In genomic region chr9:98219364-98219716, GRCh38 we compare ENCODE assay signal across 26 cellular contexts. TPM values are rescaled to one million over a fixed set of nuclear protein-coding genes. Genes with fewer than 3 reads are reported as not detected.
DNase-seq lines count a peak whose midpoint lies in the region; ATAC-seq, FAIRE-seq and TF ChIP-seq lines count a peak whose summit lies in the region.
"Had no signal": no experiment of that assay in that cellular context is flagged by ENCODE, and none has a peak within 500 bp of the region (broad histone marks: within the 10 kb centered on the region; RNA-seq: fewer than 3 reads in every experiment).

No MANE protein-coding gene starts in this region.

- peak overlapping the region in 1 of 4 experiments; percentile 22; a peak in 1 of 7 replicates for H3K9ac ChIP-seq in H1 (replicated peaks in 1 of 4; ENCODE audit: extremely low read depth in 1 of 4, low read depth in 3 of 4, low read length in 3 of 4)
- H3K9ac ChIP-seq: BLaER1 had no signal

- H3K9me3 ChIP-seq in A549 (no peaks in the 10 kb centered on the region), H1 (ENCODE audit: insufficient read depth in 2 of 2, low read depth in 1 of 2, low read length in 1 of 2) (no peaks in the 10 kb centered on the region)
- H3K9me3 ChIP-seq: BLaER1, psoas muscle, transverse colon had no signal

- no peaks in the 10 kb centered on the region for H4K20me1 ChIP-seq in H1 (replicated peaks in 1 of 2; ENCODE audit: control insufficient read depth in 1 of 2, insufficient read depth in 2 of 2, low read length in 2 of 2)
- H4K20me1 ChIP-seq: BLaER1 had no signal

- H3K27ac Mint-ChIP-seq in mesothelial cell of epicardium, result peak overlapping the region; percentile 77
- H3K27ac Mint-ChIP-seq: activated CD8-positive, alpha-beta T cell treated with anti-CD3 and anti-CD28 coated beads, Interleukin-2, amount 10 ng/mL, durations not matched to agents 7 days and 5 days had no signal

- no peak overlapping the region for H3K18ac ChIP-seq in H1 (ENCODE audit: extremely low read depth, low read length)

- CTCF ChIA-PET in A549 (lab: Yijun Ruan, JAX), result interaction anchor here (2.6 to 10.5 kb wide), 3 partner anchors 10 to 44 kb away, joined by 7 to 53 read pairs (median 47); no protein-coding TSS in a partner anchor
- CTCF ChIA-PET in H1 (lab: Charles Lee; ENCODE audit: partially characterized antibody), result interaction anchor here (0.6 to 7.6 kb wide), 8 partner anchors 8 to 382 kb away, joined by 3 to 62 read pairs (median 6); partner anchors contain the start of gene CORO2A

- DNase-seq in A549 (ENCODE audit: low read depth in 1 of 2, low spot score in 1 of 2) (peak in 1 of 2 experiments; percentile 55), NCI-H2029 (lab: John Stamatoyannopoulos, UW) (peak; percentile 57), H1 (ENCODE audit: low read depth in 1 of 2, low spot score in 2 of 2) (no peak), mesothelial cell of epicardium (ENCODE audit: low spot score in 2 of 2, unreplicated experiment in 2 of 2) (no peak), NOMO-1 treated with dmso at 0.1 percent for 144 hours (lab: John Stamatoyannopoulos, UW; ENCODE audit: unreplicated experiment) (no peak), coronary artery (ENCODE audit: low spot score) (no peak), GF-D8 (lab: John Stamatoyannopoulos, UW) (no peak)
- no peak for DNase-seq in stimulated activated CD4-positive, alpha-beta T cell treated with anti-CD3 and anti-CD28 coated beads, Interleukin-4, amount 100 ng/mL, for 24 hours
- DNase-seq: activated CD4-positive, CD25-positive, alpha-beta regulatory T cell treated with anti-CD3 and anti-CD28 coated beads, Interleukin-2, amount 50 U/mL, for 72 hours; activated CD8-positive, alpha-beta T cell treated with anti-CD3 and anti-CD28 coated beads, Interleukin-2, amount 10 ng/mL, durations not matched to agents 7 days and 5 days; activated naive CD4-positive, alpha-beta T cell; activated T-cell treated with anti-CD3 and anti-CD28 coated beads, Interleukin-2, amount 50 U/mL, for 1 hour; amygdala; caudate nucleus; effector memory CD4-positive, alpha-beta T cell; left cardiac atrium; NCI-H1092 treated with DMSO at 0.1 percent for 48 hours; NCI-H524 treated with DMSO at 0.1 percent for 48 hours; stimulated activated CD4-positive, alpha-beta T cell treated with anti-CD3 and anti-CD28 coated beads, Interleukin-2, amount 100 ng/mL, for 48 hours; stimulated activated naive CD8-positive, alpha-beta T cell treated with anti-CD3 and anti-CD28 coated beads, Interleukin-15, Interleukin-2, amounts not matched to agents 100 U/mL and 50 U/mL, for 24 hours; transverse colon had no signal

- FAIRE-seq in A549 (lab: Jason Lieb, UNC) (no peak), H1 (lab: Jason Lieb, UNC) (no peak)
- FAIRE-seq: D721Med, G401.6 had no signal

- H3K4me1 ChIP-seq in A549 (peaks cover 40% of the 10 kb centered on the region), H1 (replicated peaks in 1 of 4; ENCODE audit: control insufficient read depth in 3 of 4, insufficient read depth in 4 of 4, low read length in 3 of 4) (peaks cover 8 to 28% (median 17%) of the 10 kb centered on the region in 4 experiments)
- H3K4me1 ChIP-seq: BLaER1, psoas muscle had no signal

- H3K23me2 ChIP-seq in H1 (ENCODE audit: low read depth, low read length), result no peaks in the 10 kb centered on the region

- H4K5ac ChIP-seq in H1 (ENCODE audit: insufficient read length, low read depth, low read length), result no peak overlapping the region

- WGBS in A549 (ENCODE audit: missing lambda C conversion rate), result 45% methylated on average over 7 of the region's 7 CpGs
- WGBS in H1 (ENCODE audit: extremely low coverage in 1 of 2, insufficient coverage in 1 of 2, insufficient read length in 1 of 2, insufficient replicate concordance in 2 of 2, low coverage in 1 of 2, low lambda C conversion rate in 2 of 2, missing lambda C conversion rate in 1 of 2), 2 experiments, result 77% methylated on average over 7 of the region's 7 CpGs; no CpG with 5 or more reads in 1 of the 2 experiments

- peaks cover 0 to 3% (median 0%) of the 10 kb centered on the region in 4 experiments; a peak in 1 of 8 replicates for H3K36me3 ChIP-seq in H1 (ENCODE audit: control insufficient read depth in 2 of 4, insufficient read depth in 4 of 4, low read length in 3 of 4)

- H3K4ac ChIP-seq in H1 (replicated peaks; ENCODE audit: insufficient read length, low read depth, low read length), result no peak overlapping the region

- H3K56ac ChIP-seq in H1 (replicated peaks; ENCODE audit: insufficient read length, low read depth, low read length), result no peak overlapping the region

- no peaks in the 10 kb centered on the region for H3K27me3 ChIP-seq in H1 (replicated peaks in 1 of 4; ENCODE audit: control insufficient read depth in 3 of 4, extremely low read depth in 1 of 4, insufficient read depth in 3 of 4, low read length in 3 of 4)
- H3K27me3 ChIP-seq: BLaER1, transverse colon had no signal

- H2AFZ ChIP-seq in H1 (ENCODE audit: low read length), result no peak overlapping the region

- TF ChIP-seq CTCF in A549 (IDR thresholded peaks at IDR 0.05) (no peak), H1 (IDR thresholded peaks at IDR 0.05; ENCODE audit: control extremely low read depth in 1 of 3, insufficient read depth in 1 of 3, low read depth in 1 of 3, low read length in 3 of 3) (no peak), mesothelial cell of epicardium (IDR thresholded peaks at IDR 0.05; ENCODE audit: unreplicated experiment) (no peak), coronary artery (IDR thresholded peaks at IDR 0.05) (no peak)

- 0 out of 2 replicates have a peak overlapping the region, but pooled peaks have one; percentile 18 for H2AK5ac ChIP-seq in H1 (ENCODE audit: low read depth, low read length)

- H2BK20ac ChIP-seq in H1 (ENCODE audit: low read length), result peak overlapping the region; percentile 48

- H3K9me3 Mint-ChIP-seq in mesothelial cell of epicardium, result no peaks in the 10 kb centered on the region

- peak overlapping the region; percentile 48 to 86; a peak in 5 of 6 replicates for H3K27ac ChIP-seq in A549
- H3K27ac ChIP-seq in H1 (ENCODE audit: low read depth, low read length), result peak overlapping the region; percentile 38; the same call in 1 of the 2 replicates
- no peak overlapping the region for H3K27ac ChIP-seq in coronary artery
- H3K27ac ChIP-seq: BLaER1, psoas muscle, skin epidermis, transverse colon had no signal

- H2BK120ac ChIP-seq in H1 (replicated peaks; ENCODE audit: low read depth, low read length), result peak overlapping the region; percentile 47

- no peak overlapping the region for H4K8ac ChIP-seq in H1 (ENCODE audit: extremely low read depth, insufficient read depth, low read length)

- no peaks in the 10 kb centered on the region for H3K79me1 ChIP-seq in H1 (ENCODE audit: low read depth, low read length)

- peak overlapping the region; percentile 98; the same call in 1 of the 2 replicates for H2BK12ac ChIP-seq in H1 (ENCODE audit: low read depth, low read length)

- peak overlapping the region; percentile 83 for H4K91ac ChIP-seq in H1 (replicated peaks; ENCODE audit: insufficient read length, low read length)

- H3K79me2 ChIP-seq in H1 (ENCODE audit: control insufficient read depth in 1 of 2, insufficient read depth in 2 of 2, low read length in 2 of 2), result no peaks in the 10 kb centered on the region

- no peak overlapping the region for H3K14ac ChIP-seq in H1 (ENCODE audit: insufficient read length)

- TF ChIP-seq POLR2A in A549 (IDR thresholded peaks at IDR 0.05; ENCODE audit: low read length) (no peak), H1 (IDR thresholded peaks at IDR 0.05; ENCODE audit: control extremely low read depth in 1 of 2, low read depth in 2 of 2, low read length in 2 of 2) (no peak)

- 0 out of 6 replicates have a peak, but pooled peaks of 1 of the 2 experiments have one; percentile 8 for ATAC-seq in A549
- ATAC-seq: activated CD8-positive, alpha-beta T cell treated with anti-CD3 and anti-CD28 coated beads, Interleukin-2, amount 10 ng/mL, durations not matched to agents 7 days and 5 days; left cardiac atrium; psoas muscle; stimulated activated naive CD8-positive, alpha-beta T cell treated with anti-CD3 and anti-CD28 coated beads, Interleukin-15, Interleukin-2, amounts not matched to agents 100 U/mL and 50 U/mL, for 24 hours had no signal

- no peaks in the 10 kb centered on the region for H3K27me3 Mint-ChIP-seq in mesothelial cell of epicardium (ENCODE audit: low read depth)

- no peaks in the 10 kb centered on the region for H3K36me3 Mint-ChIP-seq in mesothelial cell of epicardium

- peak overlapping the region; percentile 13; the same call in 1 of the 2 replicates for H2BK5ac ChIP-seq in H1 (ENCODE audit: low read depth, low read length)

- H3K4me2 ChIP-seq in A549 (peak overlapping the region; percentile 22; the same call in 2 of the 3 replicates), H1 (ENCODE audit: insufficient read depth in 1 of 2, low read depth in 2 of 2, low read length in 2 of 2) (peak overlapping the region; percentile 37 to 38; a peak in 3 of 4 replicates)
- H3K4me2 ChIP-seq: BLaER1 had no signal

- no peak overlapping the region for H3K4me3 Mint-ChIP-seq in mesothelial cell of epicardium
- H3K4me3 Mint-ChIP-seq: activated CD8-positive, alpha-beta T cell treated with anti-CD3 and anti-CD28 coated beads, Interleukin-2, amount 10 ng/mL, durations not matched to agents 7 days and 5 days had no signal

- H3K4me3 ChIP-seq in A549 (no peak overlapping the region), H1 (ENCODE audit: extremely low read depth in 1 of 4, insufficient read depth in 2 of 4, low read depth in 3 of 4, low read length in 4 of 4) (peak overlapping the region in 1 of 4 experiments; percentile 23; a peak in 1 of 8 replicates), coronary artery (no peak overlapping the region)
- H3K4me3 ChIP-seq: BLaER1, psoas muscle, skin epidermis, transverse colon had no signal

- no peak for TF ChIP-seq RAD21 in A549 (conservative IDR thresholded peaks at IDR 0.05 in 1 of 2, IDR thresholded peaks at IDR 0.05 in 1 of 2)
- TF ChIP-seq RAD21 in H1 (IDR thresholded peaks at IDR 0.05 in 1 of 2, conservative IDR thresholded peaks at IDR 0.05 in 1 of 2; ENCODE audit: low read depth in 2 of 2, low read length in 2 of 2), result no peak

- H3K4me1 Mint-ChIP-seq in mesothelial cell of epicardium, result peaks cover 19% of the 10 kb centered on the region

- H2BK15ac ChIP-seq in H1 (ENCODE audit: low read length), result 0 out of 2 replicates have a peak overlapping the region, but pooled peaks have one; percentile 2

- H3K23ac ChIP-seq in H1 (ENCODE audit: insufficient read length), result no peak overlapping the region

- POLR2A ChIA-PET in A549 (lab: Yijun Ruan, JAX) (interaction anchor here (1.4 kb wide), 1 partner anchor 37 kb away, joined by 6 read pairs; the partner anchor contains the start of gene TBC1D2), H1 (lab: Charles Lee; ENCODE audit: partially characterized antibody) (interaction anchor here (0.7 to 4.0 kb wide), 10 partner anchors 9 to 135 kb away, joined by 3 to 27 read pairs (median 5); partner anchors contain the start of gene TBC1D2)

- TF ChIP-seq EP300 in A549 (IDR thresholded peaks at IDR 0.05) (no peak), H1 (IDR thresholded peaks at IDR 0.05; ENCODE audit: borderline replicate concordance in 1 of 2, low read depth in 2 of 2, low read length in 2 of 2) (no peak)

RNA-seq across cellular contexts. Expression of gene CORO2A, which starts 26.9 kb away (rescaled TPM):
- polyA plus RNA-seq in A549 (2011; rRNA removed) (2.0 and 3.1 TPM in 2 replicates), A549 (2017; fragmentation: RNase III; extraction: RNeasy Plus Mini Kit Qiagen cat#74134 plus additional on column Dnase treatment) (0.42 to 0.50 TPM (median 0.49 TPM) in 3 replicates), H1 (2011; rRNA removed) (13.7 and 15.3 TPM in 2 replicates)
- polyA plus RNA-seq in A549 (2012; cell fraction: cytosol; rRNA removed), result 0.42 and 0.53 TPM in 2 replicates
- polyA plus RNA-seq in A549 (2012; cell fraction: nucleus; rRNA removed), result 0.29 and 0.31 TPM in 2 replicates
- polyA minus RNA-seq in A549 (2011; rRNA and poly(A)+ RNA removed), result 2.4 and 4.8 TPM in 2 replicates
- 26.2 and 27.9 TPM in 2 replicates for total RNA-seq in H1 (2021; fragmentation: NEBNext Ultra II Directional; extraction: Animal tissue kit (Norgen Biotek cat#: 25700))
- 17.8 TPM for polyA plus RNA-seq in H1 (2011; cell fraction: cytosol; rRNA removed)
- 10.6 TPM for polyA plus RNA-seq in H1 (2011; cell fraction: nucleus; rRNA removed)
- 13.2 to 15.8 TPM (median 13.7 TPM) in 4 replicates for polyA plus RNA-seq in H1 (2012, experiment 1 of 2)
- 5.4 TPM for polyA plus RNA-seq in H1 (2012, experiment 2 of 2)
- 25.8 TPM for polyA plus RNA-seq in H1 (2013, experiment 1 of 2)
- polyA plus RNA-seq in H1 (2013, experiment 2 of 2), result 26.8 TPM
- polyA minus RNA-seq in H1 (2011; rRNA and poly(A)+ RNA removed), result 26.1 and 31.3 TPM in 2 replicates
- polyA minus RNA-seq in H1 (2011; cell fraction: cytosol; rRNA and poly(A)+ RNA removed), result 13.2 TPM
- 8.3 TPM for polyA minus RNA-seq in H1 (2011; cell fraction: nucleus; rRNA and poly(A)+ RNA removed)
- total RNA-seq in mesothelial cell of epicardium, result 5.9 to 6.3 TPM (median 5.9 TPM) in 3 replicates

RNA-seq across cellular contexts. Expression of gene TBC1D2, which starts 36.1 kb away (rescaled TPM):
- polyA plus RNA-seq in A549 (2011; rRNA removed) (3.3 and 4.1 TPM in 2 replicates), A549 (2017; fragmentation: RNase III; extraction: RNeasy Plus Mini Kit Qiagen cat#74134 plus additional on column Dnase treatment) (6.5 to 7.5 TPM (median 7.3 TPM) in 3 replicates), H1 (2011; rRNA removed) (7.4 and 10.9 TPM in 2 replicates)
- 4.1 and 4.6 TPM in 2 replicates for polyA plus RNA-seq in A549 (2012; cell fraction: cytosol; rRNA removed)
- polyA plus RNA-seq in A549 (2012; cell fraction: nucleus; rRNA removed), result 11.3 and 11.9 TPM in 2 replicates
- polyA minus RNA-seq in A549 (2011; rRNA and poly(A)+ RNA removed), result 5.4 and 6.4 TPM in 2 replicates
- 7.4 and 8.0 TPM in 2 replicates for total RNA-seq in H1 (2021; fragmentation: NEBNext Ultra II Directional; extraction: Animal tissue kit (Norgen Biotek cat#: 25700))
- polyA plus RNA-seq in H1 (2011; cell fraction: cytosol; rRNA removed), result 7.7 TPM
- polyA plus RNA-seq in H1 (2011; cell fraction: nucleus; rRNA removed), result 15.0 TPM
- polyA plus RNA-seq in H1 (2012, experiment 1 of 2), result 4.2 to 6.0 TPM (median 4.9 TPM) in 4 replicates
- 4.4 TPM for polyA plus RNA-seq in H1 (2012, experiment 2 of 2)
- polyA plus RNA-seq in H1 (2013, experiment 1 of 2), result 7.4 TPM
- 6.9 TPM for polyA plus RNA-seq in H1 (2013, experiment 2 of 2)
- polyA minus RNA-seq in H1 (2011; rRNA and poly(A)+ RNA removed), result 7.0 and 7.4 TPM in 2 replicates
- polyA minus RNA-seq in H1 (2011; cell fraction: cytosol; rRNA and poly(A)+ RNA removed), result 4.3 TPM
- 8.0 TPM for polyA minus RNA-seq in H1 (2011; cell fraction: nucleus; rRNA and poly(A)+ RNA removed)
- total RNA-seq in mesothelial cell of epicardium, result 7.0 to 7.4 TPM (median 7.3 TPM) in 3 replicates

Comparison
In these comparisons a context has a peak if more than half of its experiments do, and no peak if none do; other contexts are left out.
1. H3K27ac ChIP-seq: peak in A549 (2 of 2) and H1 (single experiment); none in coronary artery (0 of 2).